ENCODE assay signal across 2 cellular contexts in genomic region chr18:8741524-8741923, GRCh38.
TF ChIP-seq lines count a peak whose summit lies in the region.

No MANE protein-coding gene starts in this region.

TF ChIP-seq in SK-N-SH treated with all-trans-retinoic acid at 6 μM for 48 hours, 23 proteins besides CTCF, POLR2A, EP300 and RAD21 (continued from another document):
- peak; percentile 40; the same call in 1 of the 2 replicates for TF ChIP-seq ISL1 (CRISPR knock-in tag; IDR thresholded peaks at IDR 0.05)
- TF ChIP-seq CSDC2 (CRISPR knock-in tag; IDR thresholded peaks at IDR 0.05): no peak
- TF ChIP-seq SNAI2 (CRISPR knock-in tag; IDR thresholded peaks at IDR 0.05): no peak
- TF ChIP-seq GLIS3 (CRISPR knock-in tag; IDR thresholded peaks at IDR 0.05): no peak

TF ChIP-seq in SK-N-SH, 30 proteins besides CTCF, POLR2A, EP300 and RAD21 (continued from another document):
- no peak for TF ChIP-seq USF1 (IDR thresholded peaks at IDR 0.05; ENCODE audit: borderline replicate concordance, low read depth)
- no peak for TF ChIP-seq PBX3 (IDR thresholded peaks at IDR 0.05)
- TF ChIP-seq NRF1 (IDR thresholded peaks at IDR 0.05; ENCODE audit: low read depth, low read length): no peak
- TF ChIP-seq YY1 (IDR thresholded peaks at IDR 0.05; ENCODE audit: low read depth): no peak
- TF ChIP-seq USF2 (IDR thresholded peaks at IDR 0.05; ENCODE audit: borderline replicate concordance, low read depth, low read length): no peak
- no peak for TF ChIP-seq SMC3 (IDR thresholded peaks at IDR 0.05; ENCODE audit: low read depth, low read length)
- TF ChIP-seq ZBTB33 (IDR thresholded peaks at IDR 0.05; ENCODE audit: borderline replicate concordance, low read depth): no peak
- TF ChIP-seq ELF1 (IDR thresholded peaks at IDR 0.05): no peak
